8 cellular contexts compared by ENCODE assay signal in genomic region chr2:42100696-42101585, GRCh38. TPM values are rescaled to one million over a fixed set of nuclear protein-coding genes. Genes with fewer than 3 reads are reported as not detected.
DNase-seq lines count a peak whose midpoint lies in the region; ATAC-seq and TF ChIP-seq lines count a peak whose summit lies in the region.

No MANE protein-coding gene starts in this region.

- peaks cover 7% of the 10 kb centered on the region; the same call in 1 of the 2 replicates for H4K20me1 ChIP-seq in DOHH2 (ENCODE audit: control insufficient read depth, insufficient read depth, low read depth, low read length)

- no peak overlapping the region for H3K27ac ChIP-seq in DOHH2 (ENCODE audit: low read depth, low read length)
- H3K27ac ChIP-seq in VCaP: peak overlapping the region; percentile 66; the same call in 1 of the 2 replicates

- H3K27me3 ChIP-seq in DOHH2 (ENCODE audit: control insufficient read depth, low read length): peaks cover 85% of the 10 kb centered on the region

- peaks cover 34% of the 10 kb centered on the region for H3K4me1 ChIP-seq in DOHH2 (ENCODE audit: control insufficient read depth, low read length)

- peak overlapping the region; percentile 61 for H3K4me2 ChIP-seq in DOHH2 (ENCODE audit: low read length)

- peak; percentile 86 for ATAC-seq in left colon
- ATAC-seq in GM18502 (IDR thresholded peaks at IDR 0.05; ENCODE audit: poor library complexity, unreplicated experiment): no peak
- ATAC-seq in HG02852 (IDR thresholded peaks at IDR 0.05; ENCODE audit: unreplicated experiment): no peak

- no peaks in the 10 kb centered on the region for H3F3A ChIP-seq in DOHH2 (ENCODE audit: control insufficient read depth, insufficient read depth)

- no peaks in the 10 kb centered on the region for H3K9me2 ChIP-seq in DOHH2 (replicated peaks; ENCODE audit: control insufficient read depth, low read length)

- TF ChIP-seq CTCF in DOHH2 (IDR thresholded peaks at IDR 0.05; ENCODE audit: low read depth, low read length, poor library complexity, severe bottlenecking) (no peak), VCaP (conservative IDR thresholded peaks at IDR 0.05) (no peak)

- peak overlapping the region; percentile 38; the same call in 1 of the 2 replicates for H3K4me3 ChIP-seq in DOHH2 (ENCODE audit: low read length)

- DNase-seq in central memory CD4-positive, alpha-beta T cell: peak; percentile 72
- peak in 1 of 2 donors; percentile 80 for DNase-seq in left colon
- peak in 2 of 3 donors; percentile 32 to 35 for DNase-seq in stimulated activated CD4-positive, alpha-beta T cell treated with anti-CD3 and anti-CD28 coated beads, TNF-alpha, amount 100 ng/mL, for 1 hour (ENCODE audit: low read depth in 3 of 3, low spot score in 1 of 3)
- no peak for DNase-seq in epidermal melanocyte (ENCODE audit: insufficient read length, low spot score)

- no peaks in the 10 kb centered on the region for H3K79me2 ChIP-seq in DOHH2 (ENCODE audit: control insufficient read depth, low read length)

- no peaks in the 10 kb centered on the region for H3K36me3 ChIP-seq in DOHH2 (ENCODE audit: control insufficient read depth, low read length)

- intact Hi-C loops in left colon (cut with DNase I, micrococcal nuclease): no loop called here

- H3K9me3 ChIP-seq in DOHH2 (ENCODE audit: control insufficient read depth, insufficient read depth, low read length): peaks cover 12% of the 10 kb centered on the region

RNA-seq across cellular contexts. Expression of gene PKDCC, which starts 53.1 kb away (rescaled TPM):
- 10 to 100 TPM; 68.5 to 74.0 TPM for total RNA-seq in left colon
